Comparison of ENCODE assay signal across 33 cellular contexts in the genomic region with DNA sequence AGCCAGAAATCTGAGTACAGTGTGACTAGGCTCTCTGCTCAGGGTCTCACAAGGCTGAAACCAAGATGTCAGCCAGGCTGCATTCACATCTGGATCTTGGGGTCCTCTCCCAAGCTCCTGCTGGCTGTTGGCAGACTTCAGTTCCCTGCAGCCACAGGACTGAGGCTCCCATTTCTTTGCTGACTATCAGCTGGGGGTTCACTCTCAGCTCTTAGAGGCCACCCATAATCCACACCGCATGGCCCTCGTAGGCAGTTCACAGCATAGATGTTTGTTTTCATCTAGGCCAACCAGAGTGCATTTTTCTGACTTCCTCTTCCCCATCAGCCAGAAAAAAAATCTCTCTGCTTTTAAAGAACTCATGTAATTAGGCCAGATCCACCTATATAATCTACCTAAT.
"Had no signal": no experiment of that assay in that cellular context is flagged by ENCODE, and none has a peak within 500 bp of the region (broad histone marks: within the 10 kb centered on the region; RNA-seq: fewer than 3 reads in every experiment).

No MANE protein-coding gene starts in this region.

- H3K27ac ChIP-seq: adrenal gland, body of pancreas, esophagus muscularis mucosa, foreskin keratinocyte, gastroesophageal sphincter, heart right ventricle, hepatocyte had no signal

- H3K4me1 ChIP-seq: adrenal gland, body of pancreas, esophagus muscularis mucosa, foreskin keratinocyte, gastroesophageal sphincter, heart right ventricle had no signal

- H2AFZ ChIP-seq: hepatocyte had no signal

- FAIRE-seq: colon, TTC549 had no signal

- H3K36me3 ChIP-seq: adrenal gland, esophagus muscularis mucosa, gastroesophageal sphincter, heart right ventricle had no signal

- H3K9me3 ChIP-seq: adrenal gland, body of pancreas, esophagus muscularis mucosa, gastroesophageal sphincter, heart right ventricle had no signal

- H3K79me2 ChIP-seq: hepatocyte had no signal

- H3K4me3 ChIP-seq: adrenal gland, body of pancreas, esophagus muscularis mucosa, gastroesophageal sphincter, heart right ventricle, hepatocyte had no signal

- H3K27me3 ChIP-seq: body of pancreas, esophagus muscularis mucosa, foreskin keratinocyte, gastroesophageal sphincter, heart right ventricle, hepatocyte had no signal

- DNase-seq: activated CD4-positive, alpha-beta memory T cell treated with anti-CD3 and anti-CD28 coated beads for 36 hours; activated CD4-positive, alpha-beta T cell treated with anti-CD3 and anti-CD28 coated beads for 36 hours; activated CD4-positive, alpha-beta T cell treated with anti-CD3 and anti-CD28 coated beads, Interleukin-2, amount 10 ng/mL, durations not matched to agents 24 days and 14 days; activated CD4-positive, CD25-positive, alpha-beta regulatory T cell; activated CD4-positive, CD25-positive, alpha-beta regulatory T cell treated with anti-CD3 and anti-CD28 coated beads, Interleukin-2, amount 50 U/mL, for 72 hours; activated CD8-positive, alpha-beta memory T cell treated with anti-CD3 and anti-CD28 coated beads, Interleukin-2, amount 10 ng/mL, durations not matched to agents 7 days and 5 days; activated CD8-positive, alpha-beta memory T cell treated with anti-CD3 and anti-CD28 coated beads, Interleukin-2, amount 50 U/mL, for 4 hours; activated CD8-positive, alpha-beta T cell treated with anti-CD3 and anti-CD28 coated beads, Interleukin-2, amount 10 ng/mL, durations not matched to agents 7 days and 5 days; activated effector memory CD4-positive, alpha-beta T cell treated with anti-CD3 and anti-CD28 coated beads, Interleukin-2, amount 50 U/mL, for 16 hours; activated naive CD4-positive, alpha-beta T cell treated with anti-CD3 and anti-CD28 coated beads for 36 hours; activated naive CD8-positive, alpha-beta T cell treated with anti-CD3 and anti-CD28 coated beads for 36 hours; activated naive CD8-positive, alpha-beta T cell treated with anti-CD3 and anti-CD28 coated beads, Interleukin-2, amount 50 U/mL, for 24 hours; activated T-cell treated with anti-CD3 and anti-CD28 coated beads, Interleukin-2, amount 50 U/mL, for 1 hour; activated T-cell treated with anti-CD3 and anti-CD28 coated beads, Interleukin-2, amount 50 U/mL, for 48 hours; adrenal gland; amygdala; aorta; body of pancreas; caudate nucleus; cortex of kidney; dermis blood vessel endothelial cell; effector CD4-positive, alpha-beta T cell; effector memory CD8-positive, alpha-beta T cell; erythroblast; foreskin keratinocyte; heart right ventricle; T-helper 17 cell; T1000 had no signal

- H3K4me2 ChIP-seq: hepatocyte had no signal

- ATAC-seq: activated CD4-positive, alpha-beta T cell treated with anti-CD3 and anti-CD28 coated beads for 36 hours; activated CD8-positive, alpha-beta memory T cell treated with anti-CD3 and anti-CD28 coated beads, Interleukin-2, amount 10 ng/mL, durations not matched to agents 7 days and 5 days; activated CD8-positive, alpha-beta T cell treated with anti-CD3 and anti-CD28 coated beads, Interleukin-2, amount 10 ng/mL, durations not matched to agents 7 days and 5 days; activated naive CD8-positive, alpha-beta T cell treated with anti-CD3 and anti-CD28 coated beads, Interleukin-2, amount 50 U/mL, for 24 hours; effector memory CD8-positive, alpha-beta T cell; foreskin keratinocyte; gastroesophageal sphincter; heart right ventricle; T-helper 17 cell had no signal
